Comparison of ENCODE assay signal across 8 cellular contexts in genomic region chr11:93196816-93197382, GRCh38. TPM values are rescaled to one million over a fixed set of nuclear protein-coding genes. Genes with fewer than 3 reads are reported as not detected.
A peak's percentile ranks its signal among the peaks of the same experiment; 100 is the strongest.
DNase-seq lines count a peak whose midpoint lies in the region; ATAC-seq and TF ChIP-seq lines count a peak whose summit lies in the region.

No MANE protein-coding gene starts in this region.

- in situ Hi-C loops in SK-MEL-5 (cut with HindIII; ENCODE audit: low pct_unique_long_range_greater_than_20kb, low sequenced_read_pairs): no loop called here

- DNase-seq in AG09319 (ENCODE audit: extremely low read depth, low read depth): no peak
- peak; percentile 4 for DNase-seq in SK-MEL-5 (ENCODE audit: low read depth, low spot score)
- DNase-seq in fibroblast of the conjunctiva (ENCODE audit: low read depth): peak; percentile 6
- DNase-seq in retinal pigment epithelial cell (ENCODE audit: low read depth): peak; percentile 4
- DNase-seq in EL: no peak
- no peak for DNase-seq in HPDE6-E6E7 (ENCODE audit: extremely low spot score)

- peak overlapping the region; percentile 84 for H3K4me3 ChIP-seq in retinal pigment epithelial cell (ENCODE audit: low read length)

- TF ChIP-seq CTCF in AG09319 (IDR thresholded peaks at IDR 0.05; ENCODE audit: low read depth, low read length) (peak; percentile 50), retinal pigment epithelial cell (conservative IDR thresholded peaks at IDR 0.05; ENCODE audit: low read depth, low read length) (peak; percentile 48)

- ATAC-seq in GM18498 (IDR thresholded peaks at IDR 0.05; ENCODE audit: unreplicated experiment) (peak; percentile 25), HG02938 (IDR thresholded peaks at IDR 0.05; ENCODE audit: unreplicated experiment) (peak; percentile 23)

RNA-seq across cellular contexts. Expression of gene SLC36A4, which starts 0.9 kb away (rescaled TPM):
- 2.2 and 2.8 TPM in 2 replicates for total RNA-seq in SK-MEL-5 (2014; rRNA removed; shearing (Covaris generic))
- 5.5 and 9.8 TPM in 2 replicates for polyA plus RNA-seq in SK-MEL-5 (2015; cell fraction: cytosol; rRNA removed)
- 7.2 and 10.4 TPM in 2 replicates for polyA plus RNA-seq in SK-MEL-5 (2015; cell fraction: nucleus; rRNA removed)

Comparison
In these comparisons a context has a peak if more than half of its experiments do, and no peak if none do; other contexts are left out.
1. DNase-seq: peak in SK-MEL-5 (single experiment), fibroblast of the conjunctiva (single experiment) and retinal pigment epithelial cell (single experiment); none in AG09319 (single experiment), EL (single experiment) and HPDE6-E6E7 (single experiment).